ENCODE assay signal across 9 cellular contexts in the genomic region with DNA sequence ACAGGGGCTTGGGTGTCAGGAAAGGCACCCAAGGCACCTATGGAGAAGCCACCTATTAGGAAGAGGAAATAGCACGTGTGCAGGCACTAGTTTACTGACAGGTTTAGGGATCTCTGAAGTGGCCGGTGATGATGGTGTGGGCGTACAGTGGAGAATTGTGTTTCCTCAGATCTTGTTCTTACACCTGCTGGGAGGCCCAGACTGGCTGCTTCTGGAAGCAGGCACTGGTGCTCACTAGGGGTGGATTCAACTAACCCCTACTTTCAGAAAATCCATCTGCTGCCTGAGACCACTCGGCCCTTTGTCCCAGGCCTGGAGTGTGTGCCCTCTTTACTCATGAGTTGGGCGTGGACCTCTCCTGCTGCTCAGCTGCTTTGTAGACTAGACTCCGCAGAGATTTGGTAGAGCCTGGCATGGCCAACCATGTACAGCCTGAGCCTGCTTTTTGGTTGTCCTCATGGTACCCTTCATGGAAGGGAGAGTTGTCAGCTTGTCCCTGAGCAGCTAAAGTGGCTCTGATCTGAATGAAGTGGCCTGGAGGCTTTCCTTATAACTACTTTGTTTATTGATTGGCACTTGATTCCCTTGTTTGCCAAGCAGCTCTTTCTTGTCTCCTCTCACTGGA. TPM values are rescaled to one million over a fixed set of nuclear protein-coding genes. Genes with fewer than 3 reads are reported as not detected.
DNase-seq lines count a peak whose midpoint lies in the region; ATAC-seq and TF ChIP-seq lines count a peak whose summit lies in the region.
"Had no signal": no experiment of that assay in that cellular context is flagged by ENCODE, and none has a peak within 500 bp of the region (broad histone marks: within the 10 kb centered on the region; RNA-seq: fewer than 3 reads in every experiment).

No MANE protein-coding gene starts in this region.

- no peaks in the 10 kb centered on the region for H3K27me3 Mint-ChIP-seq in dendritic cell treated with granulocyte-macrophage colony-stimulating factor and Interleukin-4, amounts not matched to agents 40 ng/mL and 50 ng/mL, for 4 days
- H3K27me3 Mint-ChIP-seq in natural killer cell treated with Interleukin-12 subunit alpha and Interleukin-12 subunit beta and Interleukin-15 and Interleukin-18, amount 100 ng/mL, for 72 hours = no peaks in the 10 kb centered on the region

- intact Hi-C loops in dendritic cell treated with granulocyte-macrophage colony-stimulating factor and Interleukin-4, amounts not matched to agents 40 ng/mL and 50 ng/mL, for 4 days (cut with micrococcal nuclease) = loop anchor here (10.0 kb wide), 1 partner anchor 61 kb away; the partner anchor contains the start of genes CTRL and PSMB10

- H3K9me3 Mint-ChIP-seq in dendritic cell treated with granulocyte-macrophage colony-stimulating factor and Interleukin-4, amounts not matched to agents 40 ng/mL and 50 ng/mL, for 4 days = no peaks in the 10 kb centered on the region
- no peaks in the 10 kb centered on the region for H3K9me3 Mint-ChIP-seq in natural killer cell treated with Interleukin-12 subunit alpha and Interleukin-12 subunit beta and Interleukin-15 and Interleukin-18, amount 100 ng/mL, for 72 hours

- H3K4me3 ChIP-seq in BJ (ENCODE audit: low read depth, low read length) (peak overlapping the region; percentile 78), LNCaP clone FGC (ENCODE audit: low read depth, low read length) (peak overlapping the region; percentile 85)

- CTCF ChIA-PET in BJ (lab: Yijun Ruan, JAX) = interaction anchor here (1.2 to 3.8 kb wide), 5 partner anchors 8 to 202 kb away, joined by 3 to 41 read pairs (median 4); partner anchors contain the start of gene NRN1L

- no peak for ATAC-seq in natural killer cell treated with Interleukin-12 subunit alpha and Interleukin-12 subunit beta and Interleukin-15 and Interleukin-18, amount 100 ng/mL, for 72 hours

- no peaks in the 10 kb centered on the region for H3K27me3 ChIP-seq in BJ (ENCODE audit: control insufficient read depth, insufficient read depth, low read length)

- peak overlapping the region; percentile 90 for H3K4me3 Mint-ChIP-seq in dendritic cell treated with granulocyte-macrophage colony-stimulating factor and Interleukin-4, amounts not matched to agents 40 ng/mL and 50 ng/mL, for 4 days
- peak overlapping the region; percentile 98 for H3K4me3 Mint-ChIP-seq in natural killer cell treated with Interleukin-12 subunit alpha and Interleukin-12 subunit beta and Interleukin-15 and Interleukin-18, amount 100 ng/mL, for 72 hours

- H3K4me1 Mint-ChIP-seq in dendritic cell treated with granulocyte-macrophage colony-stimulating factor and Interleukin-4, amounts not matched to agents 40 ng/mL and 50 ng/mL, for 4 days (ENCODE audit: low read depth) = peaks cover 66% of the 10 kb centered on the region
- peaks cover 32 to 34% of the 10 kb centered on the region in 2 donors for H3K4me1 Mint-ChIP-seq in natural killer cell treated with Interleukin-12 subunit alpha and Interleukin-12 subunit beta and Interleukin-15 and Interleukin-18, amount 100 ng/mL, for 72 hours (ENCODE audit: low read depth in 2 of 2)

- TF ChIP-seq CTCF in BJ (IDR thresholded peaks at IDR 0.05; ENCODE audit: insufficient read depth, low read depth, low read length) (no peak), LNCaP clone FGC (IDR thresholded peaks at IDR 0.05; ENCODE audit: control insufficient read depth, extremely low read depth, insufficient read depth) (no peak)

- DNase-seq in BJ (ENCODE audit: low read depth) = no peak
- DNase-seq in LNCaP clone FGC (ENCODE audit: low read depth) = no peak
- DNase-seq in natural killer cell treated with Interleukin-12 subunit alpha and Interleukin-12 subunit beta and Interleukin-15 and Interleukin-18, amount 100 ng/mL, for 72 hours (ENCODE audit: low spot score) = no peak
- no peak for DNase-seq in activated effector memory CD4-positive, alpha-beta T cell treated with Interleukin-2 at 50 U/mL for 16 hours
- DNase-seq in NCI-H1694 (lab: John Stamatoyannopoulos, UW) = no peak
- DNase-seq in NCI-H146 treated with DMSO at 0.1 percent for 48 hours (lab: John Stamatoyannopoulos, UW; ENCODE audit: unreplicated experiment) = no peak
- DNase-seq in NAMALWA (ENCODE audit: low spot score) = no peak

- POLR2A ChIA-PET in BJ (lab: Charles Lee) = no interaction called here

- H3K36me3 ChIP-seq in BJ (ENCODE audit: control insufficient read depth, insufficient read depth, low read length) = peaks cover 41% of the 10 kb centered on the region

- H3K27ac Mint-ChIP-seq in dendritic cell treated with granulocyte-macrophage colony-stimulating factor and Interleukin-4, amounts not matched to agents 40 ng/mL and 50 ng/mL, for 4 days = peak overlapping the region; percentile 86
- H3K27ac Mint-ChIP-seq in natural killer cell treated with Interleukin-12 subunit alpha and Interleukin-12 subunit beta and Interleukin-15 and Interleukin-18, amount 100 ng/mL, for 72 hours = peak overlapping the region; percentile 83 to 93

- peaks cover 79% of the 10 kb centered on the region for H3K36me3 Mint-ChIP-seq in dendritic cell treated with granulocyte-macrophage colony-stimulating factor and Interleukin-4, amounts not matched to agents 40 ng/mL and 50 ng/mL, for 4 days (ENCODE audit: low read depth)
- peaks cover 10% of the 10 kb centered on the region for H3K36me3 Mint-ChIP-seq in natural killer cell treated with Interleukin-12 subunit alpha and Interleukin-12 subunit beta and Interleukin-15 and Interleukin-18, amount 100 ng/mL, for 72 hours

RNA-seq across cellular contexts. Expression of gene EDC4, which starts 1.4 kb away (rescaled TPM):
- polyA plus RNA-seq in BJ (2011; rRNA removed) = 19.9 and 27.4 TPM in 2 replicates
- 68.5 and 68.9 TPM in 2 replicates for polyA minus RNA-seq in BJ (2011; rRNA and poly(A)+ RNA removed)
- total RNA-seq in natural killer cell treated with Interleukin-12 subunit alpha and Interleukin-12 subunit beta and Interleukin-15 and Interleukin-18, amount 100 ng/mL, for 72 hours = 100 to 1,000 TPM; 100 to 151 TPM

RNA-seq across cellular contexts. Expression of gene NRN1L, which starts 10.4 kb away (rescaled TPM):
- 0.22 and 0.27 TPM in 2 replicates for polyA plus RNA-seq in BJ (2011; rRNA removed)
- not detected in 2 replicates for polyA minus RNA-seq in BJ (2011; rRNA and poly(A)+ RNA removed)
- total RNA-seq in natural killer cell treated with Interleukin-12 subunit alpha and Interleukin-12 subunit beta and Interleukin-15 and Interleukin-18, amount 100 ng/mL, for 72 hours = 1 to 10 TPM in 1 of 2 donors, not detected in 1; 1.2 TPM
- total RNA-seq: lung microvascular endothelial cell had no signal

RNA-seq across cellular contexts. Expression of gene PSKH1, which starts 18.8 kb away (rescaled TPM):
- polyA plus RNA-seq in BJ (2011; rRNA removed) = 26.0 and 45.5 TPM in 2 replicates
- polyA minus RNA-seq in BJ (2011; rRNA and poly(A)+ RNA removed) = 32.9 and 47.6 TPM in 2 replicates
- 10 to 100 TPM; 15.4 to 20.1 TPM for total RNA-seq in natural killer cell treated with Interleukin-12 subunit alpha and Interleukin-12 subunit beta and Interleukin-15 and Interleukin-18, amount 100 ng/mL, for 72 hours

RNA-seq across cellular contexts. Expression of gene CENPT, which starts 26.8 kb away (rescaled TPM):
- 26.2 and 42.4 TPM in 2 replicates for polyA plus RNA-seq in BJ (2011; rRNA removed)
- polyA minus RNA-seq in BJ (2011; rRNA and poly(A)+ RNA removed) = 25.1 and 44.8 TPM in 2 replicates
- 10 to 100 TPM; 51.6 to 83.7 TPM for total RNA-seq in natural killer cell treated with Interleukin-12 subunit alpha and Interleukin-12 subunit beta and Interleukin-15 and Interleukin-18, amount 100 ng/mL, for 72 hours

RNA-seq across cellular contexts. Expression of gene NUTF2, which starts 27.5 kb away (rescaled TPM):
- 173 and 230 TPM in 2 replicates for polyA plus RNA-seq in BJ (2011; rRNA removed)
- 288 and 396 TPM in 2 replicates for polyA minus RNA-seq in BJ (2011; rRNA and poly(A)+ RNA removed)
- total RNA-seq in natural killer cell treated with Interleukin-12 subunit alpha and Interleukin-12 subunit beta and Interleukin-15 and Interleukin-18, amount 100 ng/mL, for 72 hours = 100 to 1,000 TPM; 114 to 124 TPM
